ENCODE assay signal across 1 cellular context in the genomic region with DNA sequence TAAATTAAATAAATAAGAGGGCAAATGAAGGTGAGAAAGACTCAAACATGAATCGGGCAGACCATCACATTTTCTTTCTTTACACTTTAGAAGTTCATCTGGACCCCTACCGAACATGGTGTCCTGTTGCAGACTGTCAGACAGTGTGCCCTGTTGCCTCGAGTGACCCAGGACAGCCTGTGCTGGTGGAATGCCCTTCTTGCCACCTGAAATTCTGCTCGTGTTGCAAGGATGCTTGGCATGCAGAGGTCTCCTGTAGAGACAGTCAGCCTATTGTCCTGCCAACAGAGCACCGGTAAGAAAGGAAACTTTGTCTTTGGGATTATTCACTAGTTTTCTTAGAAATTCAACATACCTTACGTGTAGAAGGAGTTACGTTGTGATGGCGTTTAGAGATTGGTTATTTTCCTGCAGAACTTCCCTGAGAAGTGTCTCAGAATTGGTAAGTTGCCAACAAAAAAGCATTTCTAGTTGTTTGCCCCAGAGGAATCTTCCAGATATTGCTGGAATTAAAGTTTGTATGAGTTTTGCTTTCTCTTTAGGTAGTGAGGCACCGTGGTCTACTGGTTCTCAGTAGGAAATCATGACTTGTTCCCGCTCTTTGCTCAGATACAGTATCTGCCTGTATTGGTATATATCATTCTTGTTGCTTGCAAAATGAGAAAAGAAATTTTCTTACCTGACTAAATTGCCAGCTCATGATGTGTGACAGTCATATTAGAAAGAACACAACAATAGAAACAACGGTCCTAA.
TF ChIP-seq lines count a peak whose summit lies in the region.

No MANE protein-coding gene starts in this region.

TF ChIP-seq in WTC11, 78 proteins besides CTCF, POLR2A, EP300 and RAD21 (continued from another document):
- TF ChIP-seq, protein P1, sequence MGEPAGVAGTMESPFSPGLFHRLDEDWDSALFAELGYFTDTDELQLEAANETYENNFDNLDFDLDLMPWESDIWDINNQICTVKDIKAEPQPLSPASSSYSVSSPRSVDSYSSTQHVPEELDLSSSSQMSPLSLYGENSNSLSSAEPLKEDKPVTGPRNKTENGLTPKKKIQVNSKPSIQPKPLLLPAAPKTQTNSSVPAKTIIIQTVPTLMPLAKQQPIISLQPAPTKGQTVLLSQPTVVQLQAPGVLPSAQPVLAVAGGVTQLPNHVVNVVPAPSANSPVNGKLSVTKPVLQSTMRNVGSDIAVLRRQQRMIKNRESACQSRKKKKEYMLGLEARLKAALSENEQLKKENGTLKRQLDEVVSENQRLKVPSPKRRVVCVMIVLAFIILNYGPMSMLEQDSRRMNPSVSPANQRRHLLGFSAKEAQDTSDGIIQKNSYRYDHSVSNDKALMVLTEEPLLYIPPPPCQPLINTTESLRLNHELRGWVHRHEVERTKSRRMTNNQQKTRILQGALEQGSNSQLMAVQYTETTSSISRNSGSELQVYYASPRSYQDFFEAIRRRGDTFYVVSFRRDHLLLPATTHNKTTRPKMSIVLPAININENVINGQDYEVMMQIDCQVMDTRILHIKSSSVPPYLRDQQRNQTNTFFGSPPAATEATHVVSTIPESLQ (CRISPR knock-in tag; IDR thresholded peaks at IDR 0.05) = no peak
- TF ChIP-seq NR3C1 (CRISPR knock-in tag; conservative IDR thresholded peaks at IDR 0.05; ENCODE audit: low read depth) = no peak
- TF ChIP-seq FOXK1 (CRISPR knock-in tag; IDR thresholded peaks at IDR 0.05) = no peak
- no peak for TF ChIP-seq ZNF138 (CRISPR knock-in tag; conservative IDR thresholded peaks at IDR 0.05)
- TF ChIP-seq, protein P2, sequence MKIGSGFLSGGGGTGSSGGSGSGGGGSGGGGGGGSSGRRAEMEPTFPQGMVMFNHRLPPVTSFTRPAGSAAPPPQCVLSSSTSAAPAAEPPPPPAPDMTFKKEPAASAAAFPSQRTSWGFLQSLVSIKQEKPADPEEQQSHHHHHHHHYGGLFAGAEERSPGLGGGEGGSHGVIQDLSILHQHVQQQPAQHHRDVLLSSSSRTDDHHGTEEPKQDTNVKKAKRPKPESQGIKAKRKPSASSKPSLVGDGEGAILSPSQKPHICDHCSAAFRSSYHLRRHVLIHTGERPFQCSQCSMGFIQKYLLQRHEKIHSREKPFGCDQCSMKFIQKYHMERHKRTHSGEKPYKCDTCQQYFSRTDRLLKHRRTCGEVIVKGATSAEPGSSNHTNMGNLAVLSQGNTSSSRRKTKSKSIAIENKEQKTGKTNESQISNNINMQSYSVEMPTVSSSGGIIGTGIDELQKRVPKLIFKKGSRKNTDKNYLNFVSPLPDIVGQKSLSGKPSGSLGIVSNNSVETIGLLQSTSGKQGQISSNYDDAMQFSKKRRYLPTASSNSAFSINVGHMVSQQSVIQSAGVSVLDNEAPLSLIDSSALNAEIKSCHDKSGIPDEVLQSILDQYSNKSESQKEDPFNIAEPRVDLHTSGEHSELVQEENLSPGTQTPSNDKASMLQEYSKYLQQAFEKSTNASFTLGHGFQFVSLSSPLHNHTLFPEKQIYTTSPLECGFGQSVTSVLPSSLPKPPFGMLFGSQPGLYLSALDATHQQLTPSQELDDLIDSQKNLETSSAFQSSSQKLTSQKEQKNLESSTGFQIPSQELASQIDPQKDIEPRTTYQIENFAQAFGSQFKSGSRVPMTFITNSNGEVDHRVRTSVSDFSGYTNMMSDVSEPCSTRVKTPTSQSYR (CRISPR knock-in tag; IDR thresholded peaks at IDR 0.05) = no peak
TF ChIP-seq in WTC11: peak in this region for 0.
